Comparison of ENCODE assay signal across 8 cellular contexts in the genomic region with DNA sequence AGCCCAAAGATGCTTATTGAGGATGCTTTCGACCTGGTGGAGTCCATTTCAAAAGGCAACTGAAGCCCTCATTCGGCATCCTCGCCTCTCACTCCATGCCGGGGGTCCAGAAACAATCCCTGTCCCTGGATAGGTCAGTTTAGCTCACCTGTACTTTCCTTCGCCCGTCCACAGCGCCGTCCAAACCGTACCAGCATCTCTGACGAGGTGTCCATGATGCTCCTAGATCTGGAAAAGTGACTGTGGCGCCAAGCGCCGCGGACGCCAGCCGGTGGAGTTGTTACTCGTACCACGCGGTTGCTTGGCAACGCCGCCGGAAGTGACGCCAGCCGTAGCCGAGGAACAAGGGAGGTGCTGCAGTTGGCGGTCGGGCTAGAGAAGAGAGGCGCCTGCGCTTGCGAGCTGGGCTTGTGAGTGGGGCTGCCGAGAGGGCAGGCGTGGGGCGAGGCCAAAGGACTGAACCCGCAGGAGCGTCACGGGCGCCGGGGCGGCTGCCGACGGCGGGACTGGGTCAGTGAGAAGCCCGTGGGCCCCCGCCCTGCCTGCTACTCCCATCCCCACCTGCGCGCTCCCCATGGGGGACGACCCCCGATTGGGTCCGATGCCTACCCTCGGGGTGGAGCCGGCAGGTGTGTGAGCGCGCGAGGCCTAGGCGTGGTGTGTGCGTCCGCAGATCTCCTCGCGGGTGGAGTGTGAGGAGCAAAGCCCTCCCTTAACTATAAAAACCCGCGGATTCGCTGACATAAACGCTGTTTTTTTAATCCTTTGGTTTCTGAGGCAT. TPM values are rescaled to one million over a fixed set of nuclear protein-coding genes. Genes with fewer than 3 reads are reported as not detected.
DNase-seq lines count a peak whose midpoint lies in the region; TF ChIP-seq lines count a peak whose summit lies in the region.

A gene with protein sequence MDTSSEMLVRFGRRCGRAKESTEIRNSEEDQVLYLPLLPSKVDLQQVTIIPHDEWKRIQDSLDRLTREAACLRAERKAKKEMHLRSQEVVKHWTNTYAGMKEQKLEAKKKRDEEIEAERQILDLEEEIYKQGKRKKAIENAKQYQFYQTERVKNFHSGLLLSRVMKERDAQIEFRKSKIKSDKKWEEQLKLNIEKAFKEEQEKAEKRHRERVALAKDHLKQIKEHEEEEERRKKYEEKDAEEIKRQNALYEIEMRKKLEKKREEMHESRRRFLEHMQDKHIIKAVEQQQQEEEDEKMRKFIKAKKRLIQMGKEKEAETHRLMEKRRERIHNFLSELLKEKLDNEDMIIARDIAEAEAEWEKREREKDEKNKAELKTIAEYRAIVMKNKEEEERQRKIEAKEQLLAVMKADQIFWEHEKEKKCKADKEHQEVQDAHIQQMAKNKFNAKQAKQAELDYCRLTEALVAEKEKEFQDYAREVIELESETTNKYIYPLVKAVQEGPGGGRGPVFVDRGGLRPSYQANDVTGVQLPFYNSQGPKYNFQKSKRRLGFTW (minus strand): TSS at position 293 of the 781 bp plus-strand sequence. CDS start 78 bp downstream, at position 215.
A gene with protein sequence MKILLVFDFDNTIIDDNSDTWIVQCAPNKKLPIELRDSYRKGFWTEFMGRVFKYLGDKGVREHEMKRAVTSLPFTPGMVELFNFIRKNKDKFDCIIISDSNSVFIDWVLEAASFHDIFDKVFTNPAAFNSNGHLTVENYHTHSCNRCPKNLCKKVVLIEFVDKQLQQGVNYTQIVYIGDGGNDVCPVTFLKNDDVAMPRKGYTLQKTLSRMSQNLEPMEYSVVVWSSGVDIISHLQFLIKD (plus strand): TSS at position 357 of the 781 bp plus-strand sequence. CDS start 6,503 bp downstream, outside the sequence.

- H3K4me3 ChIP-seq in effector memory CD4-positive, alpha-beta T cell (ENCODE audit: insufficient read depth, low read depth, low read length, poor library complexity, severe bottlenecking): peak within 1 kb of the TSS; percentile 59

- H3K9me3 ChIP-seq in effector memory CD4-positive, alpha-beta T cell (ENCODE audit: control insufficient read depth, low read length): no peaks in the 10 kb centered on the region

- H3K36me3 ChIP-seq in effector memory CD4-positive, alpha-beta T cell (ENCODE audit: control insufficient read depth, insufficient read depth, low read length): no peaks in the 10 kb centered on the region

- peak within 1 kb of the TSS; percentile 84 for H3K27ac ChIP-seq in effector memory CD4-positive, alpha-beta T cell (ENCODE audit: insufficient read depth, low read length, poor library complexity, severe bottlenecking)

- H3K27me3 ChIP-seq in effector memory CD4-positive, alpha-beta T cell (replicated peaks; ENCODE audit: control insufficient read depth, insufficient read depth, low read length, poor library complexity, severe bottlenecking): no peaks in the 10 kb centered on the region

- no peak for TF ChIP-seq CTCF in GM20000 (IDR thresholded peaks at IDR 0.05; ENCODE audit: extremely low read depth, missing control alignments)

- H3K4me1 ChIP-seq in effector memory CD4-positive, alpha-beta T cell (ENCODE audit: control insufficient read depth, insufficient read depth, low read length, poor library complexity, severe bottlenecking): no peaks in the 10 kb centered on the region

- DNase-seq in COLO668 (lab: John Stamatoyannopoulos, UW; ENCODE audit: unreplicated experiment): peak; percentile 99
- DNase-seq in GM20000 (ENCODE audit: low spot score): peak; percentile 94
- peak; percentile 79 for DNase-seq in HS-5 (ENCODE audit: low read depth)
- DNase-seq in NK-92 (lab: John Stamatoyannopoulos, UW; ENCODE audit: unreplicated experiment): peak; percentile 89
- DNase-seq in activated CD8-positive, alpha-beta memory T cell treated with anti-CD3 and anti-CD28 coated beads for 24 hours: peak; percentile 99
- peak; percentile 97 to 99 (median 98) for DNase-seq in effector memory CD4-positive, alpha-beta T cell
- DNase-seq in lung microvascular endothelial cell (ENCODE audit: low read depth in 2 of 2): peak; percentile 98 to 99
- peak; percentile 94 to 98 (median 96) for DNase-seq in stimulated activated CD4-positive, alpha-beta T cell treated with anti-CD3 and anti-CD28 coated beads, TNF-alpha, amount 100 ng/mL, for 4 hours (ENCODE audit: low read depth in 3 of 3)

RNA-seq across cellular contexts. Expression of the first gene that starts in this region (rescaled TPM):
- not detected in 2 replicates for total RNA-seq in lung microvascular endothelial cell

RNA-seq across cellular contexts. Expression of the second gene that starts in this region (rescaled TPM):
- 1.7 and 2.6 TPM in 2 replicates for total RNA-seq in lung microvascular endothelial cell

Comparison
In these comparisons a context has a peak if more than half of its experiments do, and no peak if none do; other contexts are left out.
1. Peak in every context shown above with its lines: DNase-seq, H3K4me3 ChIP-seq and H3K27ac ChIP-seq.